23 cellular contexts compared by ENCODE assay signal in genomic region chr4:73765296-73765695, GRCh38. TPM values are rescaled to one million over a fixed set of nuclear protein-coding genes. Genes with fewer than 3 reads are reported as not detected.
"Had no signal": no experiment of that assay in that cellular context is flagged by ENCODE, and none has a peak within 500 bp of the region (broad histone marks: within the 10 kb centered on the region; RNA-seq: fewer than 3 reads in every experiment).

No MANE protein-coding gene starts in this region.

- H3K36me3 ChIP-seq: colonic mucosa, esophagus muscularis mucosa, gastrocnemius medialis, heart right ventricle, left lung, lower lobe of right lung had no signal

- H3K27me3 ChIP-seq: colonic mucosa, gastrocnemius medialis, heart right ventricle, left lung had no signal

- H3K4me1 ChIP-seq: colonic mucosa, esophagus muscularis mucosa, gastrocnemius medialis, lower lobe of right lung had no signal

- H3K27ac ChIP-seq: colonic mucosa, esophagus muscularis mucosa, gastrocnemius medialis, heart right ventricle, left lung, lower lobe of right lung had no signal

- FAIRE-seq: endometrium, endothelial cell of umbilical vein, islet of Langerhans, keratinocyte had no signal

- DNase-seq: colonic mucosa; cortex of kidney; effector CD8-positive, alpha-beta T cell; effector memory CD8-positive, alpha-beta T cell; endodermal cell; foreskin melanocyte; gastrocnemius medialis; glutamatergic neuron; head of caudate nucleus; heart right ventricle; hippocampal formation; left cardiac atrium; left lung; left ventricle myocardium superior; lower lobe of right lung; mesendoderm; midbrain; naive thymus-derived CD8-positive, alpha-beta T cell had no signal

- ATAC-seq: effector memory CD8-positive, alpha-beta T cell; gastrocnemius medialis; heart right ventricle; left cardiac atrium; left lung; left ventricle myocardium superior; lower lobe of right lung; naive thymus-derived CD8-positive, alpha-beta T cell had no signal

- H3K4me3 ChIP-seq: colonic mucosa, esophagus muscularis mucosa, gastrocnemius medialis, heart right ventricle, left lung, lower lobe of right lung had no signal

RNA-seq across cellular contexts. Expression of gene CXCL8, which starts 24.9 kb away (rescaled TPM):
- total RNA-seq: endodermal cell had no signal
